ENCODE assay signal across 9 cellular contexts in genomic region chr7:149774237-149775175, GRCh38. TPM values are rescaled to one million over a fixed set of nuclear protein-coding genes. Genes with fewer than 3 reads are reported as not detected.
DNase-seq lines count a peak whose midpoint lies in the region; ATAC-seq and TF ChIP-seq lines count a peak whose summit lies in the region.
"Had no signal": no experiment of that assay in that cellular context is flagged by ENCODE, and none has a peak within 500 bp of the region (broad histone marks: within the 10 kb centered on the region; RNA-seq: fewer than 3 reads in every experiment).

No MANE protein-coding gene starts in this region.

- H3K9me3 ChIP-seq in SK-N-MC (ENCODE audit: low read depth, low read length) (no peaks in the 10 kb centered on the region), spleen (no peaks in the 10 kb centered on the region)

- intact Hi-C loops in left ventricle myocardium superior (cut with micrococcal nuclease) (no loop called here), spleen (cut with DNase I; ENCODE audit: low total_unique reads) (no loop called here)

- H3K36me3 ChIP-seq in SK-N-MC (ENCODE audit: insufficient read depth, low read length) (no peaks in the 10 kb centered on the region; the same call in 1 of the 2 replicates), spleen (peaks cover 0 to 14% (median 1%) of the 10 kb centered on the region in 6 donors)
- H3K36me3 ChIP-seq: brain microvascular endothelial cell had no signal

- WGBS in spleen, 5 donors: 65 to 79% (median 69%) methylated on average over 20 to 27 of the region's 27 CpGs

- no peak for TF ChIP-seq POLR2A in spleen (IDR thresholded peaks at IDR 0.05)

- ATAC-seq in left ventricle myocardium superior: no peak
- ATAC-seq in GM21390 (IDR thresholded peaks at IDR 0.05; ENCODE audit: unreplicated experiment): no peak

- DNase-seq in NCI-H748 (lab: John Stamatoyannopoulos, UW; ENCODE audit: unreplicated experiment): peak; percentile 53
- DNase-seq in NCI-H748 treated with DMSO at 0.1 percent for 48 hours (lab: John Stamatoyannopoulos, UW): no peak
- no peak for DNase-seq in SK-N-MC (ENCODE audit: low read depth, low spot score)
- DNase-seq in left ventricle myocardium superior: peak; percentile 32
- DNase-seq in spleen: peak; percentile 72
- DNase-seq in cerebellum (ENCODE audit: low spot score): no peak
- no peak for DNase-seq in NCI-H524 treated with DMSO at 0.1 percent for 48 hours (lab: John Stamatoyannopoulos, UW)
- DNase-seq: brain microvascular endothelial cell had no signal

- no peak overlapping the region for H3K27ac ChIP-seq in SK-N-MC
- peak overlapping the region in 7 of 8 donors; percentile 45 to 96 (median 81) for H3K27ac ChIP-seq in spleen
- H3K27ac ChIP-seq: brain microvascular endothelial cell had no signal

- peaks cover 23 to 73% (median 43%) of the 10 kb centered on the region in 6 donors for H3K4me1 ChIP-seq in spleen

- H3K9ac ChIP-seq in SK-N-MC (ENCODE audit: insufficient read length): no peak overlapping the region

- H3K4me3 ChIP-seq in SK-N-MC (peak overlapping the region; percentile 89), spleen (peak overlapping the region in 4 of 8 donors; percentile 59 to 86 (median 66))

- H3K27me3 ChIP-seq in spleen (replicated peaks in 1 of 7): peaks cover 0 to 18% (median 0%) of the 10 kb centered on the region in 7 donors

- no peak for TF ChIP-seq CTCF in spleen (IDR thresholded peaks at IDR 0.05 in 8 of 11, conservative IDR thresholded peaks at IDR 0.05 in 3 of 11)

RNA-seq across cellular contexts. Expression of gene ZNF467, which starts 1.1 kb away (rescaled TPM):
- total RNA-seq in left ventricle myocardium superior (7.8 TPM), spleen (10 to 100 TPM; 25.5 to 48.5 (median 37.6) TPM), cerebellum (3.2 TPM)
- polyA plus RNA-seq in spleen: 10 to 100 TPM in 2 of 3 donors, 1 to 10 TPM in 1; 6.0 to 15.2 (median 12.8) TPM

Comparison
In these comparisons a context has a peak if more than half of its experiments do, and no peak if none do; other contexts are left out.
1. DNase-seq: peak in NCI-H748 (single experiment), left ventricle myocardium superior (single experiment) and spleen (single experiment); none in NCI-H748 treated with DMSO at 0.1 percent for 48 hours (single experiment), SK-N-MC (single experiment), cerebellum (single experiment) and NCI-H524 treated with DMSO at 0.1 percent for 48 hours (single experiment).